In the genomic region with DNA sequence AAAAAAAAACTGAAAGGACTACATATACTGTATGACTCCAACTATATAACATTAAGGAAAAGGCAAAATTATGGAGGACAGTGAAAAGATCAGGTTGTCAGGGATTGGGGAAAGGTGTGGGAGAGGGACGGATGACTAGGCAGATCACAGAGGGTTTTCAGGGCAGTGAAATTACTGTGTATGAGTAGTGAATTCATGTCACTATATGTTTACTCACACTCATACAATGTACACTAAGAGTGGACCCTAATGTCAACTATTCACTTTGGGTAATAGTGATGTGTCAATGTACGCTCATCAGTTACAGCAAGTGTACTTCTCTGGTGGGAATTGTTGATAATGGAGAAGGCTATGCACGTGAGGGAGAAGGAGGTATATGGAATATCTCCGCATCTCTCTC, we compare ENCODE assay signal across 9 cellular contexts.
"Had no signal": no experiment of that assay in that cellular context is flagged by ENCODE, and none has a peak within 500 bp of the region (broad histone marks: within the 10 kb centered on the region; RNA-seq: fewer than 3 reads in every experiment).

No MANE protein-coding gene starts in this region.

- H3K4me3 Mint-ChIP-seq: H9, IgD-negative memory B cell had no signal

- DNase-seq: GM23248, GOT3, H9, HCEC 1CT, KBM-7 had no signal

- H3K27me3 Mint-ChIP-seq: IgD-negative memory B cell had no signal

- H3K27ac ChIP-seq: GM23248, HL-60, KMS-11 had no signal

- H3K4me1 Mint-ChIP-seq: H9, IgD-negative memory B cell had no signal

- ATAC-seq: HepG2 had no signal

- H3K36me3 Mint-ChIP-seq: IgD-negative memory B cell had no signal

- H3K27ac Mint-ChIP-seq: H9, IgD-negative memory B cell had no signal

- H3K4me3 ChIP-seq: GM23248 had no signal
